1 cellular context compared by ENCODE assay signal in the genomic region with DNA sequence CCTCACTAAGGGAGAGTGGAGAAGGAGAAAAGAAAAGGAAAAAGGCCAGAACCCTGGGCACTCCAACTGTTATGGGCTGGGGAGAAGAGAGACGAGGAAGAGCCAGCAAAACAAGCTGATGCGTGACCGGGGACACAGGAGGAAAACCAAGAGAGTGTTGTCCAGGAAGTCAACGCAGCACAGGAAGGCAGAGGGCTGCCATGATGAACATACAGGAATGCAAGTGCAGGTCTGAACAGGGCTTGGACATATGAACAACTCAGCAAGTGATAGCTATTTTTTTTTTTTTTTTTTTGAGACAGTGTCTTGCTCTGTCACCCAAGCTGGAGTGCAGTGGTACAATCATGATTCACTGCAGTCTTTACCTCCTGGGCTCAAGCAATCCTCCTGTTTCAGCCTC.
TF ChIP-seq lines count a peak whose summit lies in the region.

No MANE protein-coding gene starts in this region.

TF ChIP-seq in H1, 55 proteins besides CTCF, POLR2A, EP300 and RAD21:
- TF ChIP-seq, protein P1, sequence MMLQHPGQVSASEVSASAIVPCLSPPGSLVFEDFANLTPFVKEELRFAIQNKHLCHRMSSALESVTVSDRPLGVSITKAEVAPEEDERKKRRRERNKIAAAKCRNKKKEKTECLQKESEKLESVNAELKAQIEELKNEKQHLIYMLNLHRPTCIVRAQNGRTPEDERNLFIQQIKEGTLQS (IDR thresholded peaks at IDR 0.05; ENCODE audit: insufficient read depth, low read depth, low read length), result no peak
- TF ChIP-seq RFX5 (IDR thresholded peaks at IDR 0.05; ENCODE audit: borderline replicate concordance, low read depth, low read length), result no peak
- no peak for TF ChIP-seq TEAD4 (IDR thresholded peaks at IDR 0.05; ENCODE audit: low read depth, low read length)
- no peak for TF ChIP-seq TAF1 (IDR thresholded peaks at IDR 0.05; ENCODE audit: low read depth, low read length)
- TF ChIP-seq HDAC2 (IDR thresholded peaks at IDR 0.05; ENCODE audit: borderline replicate concordance in 1 of 2, low read depth in 2 of 2, low read length in 2 of 2), result no peak
- TF ChIP-seq, protein P2, sequence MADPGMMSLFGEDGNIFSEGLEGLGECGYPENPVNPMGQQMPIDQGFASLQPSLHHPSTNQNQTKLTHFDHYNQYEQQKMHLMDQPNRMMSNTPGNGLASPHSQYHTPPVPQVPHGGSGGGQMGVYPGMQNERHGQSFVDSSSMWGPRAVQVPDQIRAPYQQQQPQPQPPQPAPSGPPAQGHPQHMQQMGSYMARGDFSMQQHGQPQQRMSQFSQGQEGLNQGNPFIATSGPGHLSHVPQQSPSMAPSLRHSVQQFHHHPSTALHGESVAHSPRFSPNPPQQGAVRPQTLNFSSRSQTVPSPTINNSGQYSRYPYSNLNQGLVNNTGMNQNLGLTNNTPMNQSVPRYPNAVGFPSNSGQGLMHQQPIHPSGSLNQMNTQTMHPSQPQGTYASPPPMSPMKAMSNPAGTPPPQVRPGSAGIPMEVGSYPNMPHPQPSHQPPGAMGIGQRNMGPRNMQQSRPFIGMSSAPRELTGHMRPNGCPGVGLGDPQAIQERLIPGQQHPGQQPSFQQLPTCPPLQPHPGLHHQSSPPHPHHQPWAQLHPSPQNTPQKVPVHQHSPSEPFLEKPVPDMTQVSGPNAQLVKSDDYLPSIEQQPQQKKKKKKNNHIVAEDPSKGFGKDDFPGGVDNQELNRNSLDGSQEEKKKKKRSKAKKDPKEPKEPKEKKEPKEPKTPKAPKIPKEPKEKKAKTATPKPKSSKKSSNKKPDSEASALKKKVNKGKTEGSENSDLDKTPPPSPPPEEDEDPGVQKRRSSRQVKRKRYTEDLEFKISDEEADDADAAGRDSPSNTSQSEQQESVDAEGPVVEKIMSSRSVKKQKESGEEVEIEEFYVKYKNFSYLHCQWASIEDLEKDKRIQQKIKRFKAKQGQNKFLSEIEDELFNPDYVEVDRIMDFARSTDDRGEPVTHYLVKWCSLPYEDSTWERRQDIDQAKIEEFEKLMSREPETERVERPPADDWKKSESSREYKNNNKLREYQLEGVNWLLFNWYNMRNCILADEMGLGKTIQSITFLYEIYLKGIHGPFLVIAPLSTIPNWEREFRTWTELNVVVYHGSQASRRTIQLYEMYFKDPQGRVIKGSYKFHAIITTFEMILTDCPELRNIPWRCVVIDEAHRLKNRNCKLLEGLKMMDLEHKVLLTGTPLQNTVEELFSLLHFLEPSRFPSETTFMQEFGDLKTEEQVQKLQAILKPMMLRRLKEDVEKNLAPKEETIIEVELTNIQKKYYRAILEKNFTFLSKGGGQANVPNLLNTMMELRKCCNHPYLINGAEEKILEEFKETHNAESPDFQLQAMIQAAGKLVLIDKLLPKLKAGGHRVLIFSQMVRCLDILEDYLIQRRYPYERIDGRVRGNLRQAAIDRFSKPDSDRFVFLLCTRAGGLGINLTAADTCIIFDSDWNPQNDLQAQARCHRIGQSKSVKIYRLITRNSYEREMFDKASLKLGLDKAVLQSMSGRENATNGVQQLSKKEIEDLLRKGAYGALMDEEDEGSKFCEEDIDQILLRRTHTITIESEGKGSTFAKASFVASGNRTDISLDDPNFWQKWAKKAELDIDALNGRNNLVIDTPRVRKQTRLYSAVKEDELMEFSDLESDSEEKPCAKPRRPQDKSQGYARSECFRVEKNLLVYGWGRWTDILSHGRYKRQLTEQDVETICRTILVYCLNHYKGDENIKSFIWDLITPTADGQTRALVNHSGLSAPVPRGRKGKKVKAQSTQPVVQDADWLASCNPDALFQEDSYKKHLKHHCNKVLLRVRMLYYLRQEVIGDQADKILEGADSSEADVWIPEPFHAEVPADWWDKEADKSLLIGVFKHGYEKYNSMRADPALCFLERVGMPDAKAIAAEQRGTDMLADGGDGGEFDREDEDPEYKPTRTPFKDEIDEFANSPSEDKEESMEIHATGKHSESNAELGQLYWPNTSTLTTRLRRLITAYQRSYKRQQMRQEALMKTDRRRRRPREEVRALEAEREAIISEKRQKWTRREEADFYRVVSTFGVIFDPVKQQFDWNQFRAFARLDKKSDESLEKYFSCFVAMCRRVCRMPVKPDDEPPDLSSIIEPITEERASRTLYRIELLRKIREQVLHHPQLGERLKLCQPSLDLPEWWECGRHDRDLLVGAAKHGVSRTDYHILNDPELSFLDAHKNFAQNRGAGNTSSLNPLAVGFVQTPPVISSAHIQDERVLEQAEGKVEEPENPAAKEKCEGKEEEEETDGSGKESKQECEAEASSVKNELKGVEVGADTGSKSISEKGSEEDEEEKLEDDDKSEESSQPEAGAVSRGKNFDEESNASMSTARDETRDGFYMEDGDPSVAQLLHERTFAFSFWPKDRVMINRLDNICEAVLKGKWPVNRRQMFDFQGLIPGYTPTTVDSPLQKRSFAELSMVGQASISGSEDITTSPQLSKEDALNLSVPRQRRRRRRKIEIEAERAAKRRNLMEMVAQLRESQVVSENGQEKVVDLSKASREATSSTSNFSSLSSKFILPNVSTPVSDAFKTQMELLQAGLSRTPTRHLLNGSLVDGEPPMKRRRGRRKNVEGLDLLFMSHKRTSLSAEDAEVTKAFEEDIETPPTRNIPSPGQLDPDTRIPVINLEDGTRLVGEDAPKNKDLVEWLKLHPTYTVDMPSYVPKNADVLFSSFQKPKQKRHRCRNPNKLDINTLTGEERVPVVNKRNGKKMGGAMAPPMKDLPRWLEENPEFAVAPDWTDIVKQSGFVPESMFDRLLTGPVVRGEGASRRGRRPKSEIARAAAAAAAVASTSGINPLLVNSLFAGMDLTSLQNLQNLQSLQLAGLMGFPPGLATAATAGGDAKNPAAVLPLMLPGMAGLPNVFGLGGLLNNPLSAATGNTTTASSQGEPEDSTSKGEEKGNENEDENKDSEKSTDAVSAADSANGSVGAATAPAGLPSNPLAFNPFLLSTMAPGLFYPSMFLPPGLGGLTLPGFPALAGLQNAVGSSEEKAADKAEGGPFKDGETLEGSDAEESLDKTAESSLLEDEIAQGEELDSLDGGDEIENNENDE (IDR thresholded peaks at IDR 0.05; ENCODE audit: insufficient replicate concordance, low read length), result no peak
- TF ChIP-seq SP4 (IDR thresholded peaks at IDR 0.05; ENCODE audit: low read length), result no peak
- no peak for TF ChIP-seq CTBP2 (IDR thresholded peaks at IDR 0.05; ENCODE audit: borderline replicate concordance, insufficient read depth, insufficient read length, low read length)
- TF ChIP-seq KDM5A (IDR thresholded peaks at IDR 0.05; ENCODE audit: low read length), result no peak
- no peak for TF ChIP-seq NRF1 (IDR thresholded peaks at IDR 0.05; ENCODE audit: low read depth, low read length)
TF ChIP-seq in H1: peak in this region for 0.
